ENCODE assay signal across 21 cellular contexts in the genomic region with DNA sequence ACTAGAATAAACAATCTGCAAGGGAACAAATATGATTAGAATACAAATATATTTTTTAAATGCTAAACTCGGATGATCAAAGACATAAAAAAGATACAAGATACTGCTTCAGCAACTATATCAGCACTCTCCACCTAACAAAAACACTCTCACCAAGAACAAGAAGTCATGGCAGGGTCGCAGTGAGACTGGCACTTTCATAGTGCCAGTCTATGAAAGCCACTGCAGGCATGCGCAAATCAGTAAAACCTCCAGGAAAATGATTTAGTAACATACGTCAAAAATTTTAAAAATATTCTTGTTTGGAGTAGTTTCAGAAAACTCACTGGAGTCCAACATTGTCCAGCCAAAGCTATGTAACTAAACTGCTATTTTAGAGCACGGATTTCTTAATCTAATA.
"Had no signal": no experiment of that assay in that cellular context is flagged by ENCODE, and none has a peak within 500 bp of the region (broad histone marks: within the 10 kb centered on the region; RNA-seq: fewer than 3 reads in every experiment).

No MANE protein-coding gene starts in this region.

- H3K27ac Mint-ChIP-seq: naive B cell had no signal

- H3K36me3 Mint-ChIP-seq: naive B cell had no signal

- H3K9me3 Mint-ChIP-seq: naive B cell had no signal

- H3K4me1 ChIP-seq: colonic mucosa, gastrocnemius medialis, heart right ventricle, left lung, lower lobe of right lung had no signal

- H3K27ac ChIP-seq: colonic mucosa, dorsolateral prefrontal cortex, esophagus muscularis mucosa, gastrocnemius medialis, heart right ventricle, left lung, lower lobe of right lung had no signal

- H3K27me3 Mint-ChIP-seq: naive B cell had no signal

- DNase-seq: colonic mucosa; dermis blood vessel endothelial cell; dorsolateral prefrontal cortex; effector CD4-positive, alpha-beta T cell; effector memory CD4-positive, alpha-beta T cell; foreskin fibroblast; foreskin melanocyte; gastrocnemius medialis; glutamatergic neuron; head of caudate nucleus; heart right ventricle; hippocampal formation; left cardiac atrium; left lung; left ventricle myocardium superior; lower lobe of right lung; mesenchymal stem cell; midbrain; mucosa of descending colon; naive B cell had no signal

- H3K9me3 ChIP-seq: colonic mucosa, esophagus muscularis mucosa, gastrocnemius medialis, heart right ventricle, left lung, lower lobe of right lung, mucosa of descending colon had no signal

- ATAC-seq: gastrocnemius medialis, heart right ventricle, left cardiac atrium, left lung, left ventricle myocardium superior, lower lobe of right lung, mucosa of descending colon had no signal

- H3K36me3 ChIP-seq: colonic mucosa, esophagus muscularis mucosa, gastrocnemius medialis, heart right ventricle, left lung, lower lobe of right lung had no signal

- H3K4me1 Mint-ChIP-seq: naive B cell had no signal

- H3K4me3 ChIP-seq: colonic mucosa, dorsolateral prefrontal cortex, esophagus muscularis mucosa, gastrocnemius medialis, heart right ventricle, left lung, lower lobe of right lung, mucosa of descending colon had no signal

- H3K27me3 ChIP-seq: colonic mucosa, dorsolateral prefrontal cortex, esophagus muscularis mucosa, gastrocnemius medialis, heart right ventricle, left lung had no signal

- H3K4me3 Mint-ChIP-seq: naive B cell had no signal
